ENCODE assay signal across 11 cellular contexts in the genomic region with DNA sequence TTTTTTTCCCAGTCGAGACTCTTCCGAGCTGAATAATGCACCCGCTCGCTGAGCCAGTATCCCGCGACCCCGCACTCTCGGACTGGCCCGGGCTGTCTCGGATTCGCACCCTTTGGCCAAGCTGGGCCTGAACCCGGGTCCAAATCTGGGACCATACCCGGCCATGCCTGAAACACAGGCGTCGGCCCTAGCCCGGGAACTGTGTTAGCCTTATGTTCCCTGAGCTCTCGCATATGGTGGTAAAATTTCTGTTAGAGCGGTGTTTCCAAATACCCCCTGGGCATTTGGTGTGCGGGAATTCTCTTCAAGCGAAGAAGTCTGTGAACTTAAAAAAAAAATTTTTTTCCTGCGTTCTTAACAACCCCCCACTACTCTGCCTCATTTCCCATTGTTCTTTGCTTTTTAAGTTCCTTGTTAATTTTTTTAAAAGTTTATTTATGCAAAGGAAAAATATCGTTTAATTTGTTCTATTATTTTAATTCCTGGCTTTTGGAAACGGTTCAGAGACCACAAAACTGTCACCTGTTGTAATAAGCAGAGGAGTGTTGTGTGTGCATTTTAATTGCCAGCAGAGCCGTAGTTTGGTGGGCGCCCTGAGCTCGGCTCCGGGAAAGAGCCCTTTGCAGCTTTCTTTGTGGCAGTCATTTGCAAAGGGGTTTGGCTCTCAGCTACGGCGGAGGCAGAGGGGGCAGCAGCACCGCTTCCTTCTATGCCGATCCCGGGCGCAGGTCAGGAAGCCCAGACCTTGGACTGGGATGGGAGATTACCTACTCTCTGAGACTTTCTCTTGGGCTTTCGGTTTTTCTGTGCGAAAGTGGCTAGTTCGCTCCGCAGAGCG. TPM values are rescaled to one million over a fixed set of nuclear protein-coding genes. Genes with fewer than 3 reads are reported as not detected.
DNase-seq lines count a peak whose midpoint lies in the region; ATAC-seq, FAIRE-seq and TF ChIP-seq lines count a peak whose summit lies in the region.
"Had no signal": no experiment of that assay in that cellular context is flagged by ENCODE, and none has a peak within 500 bp of the region (broad histone marks: within the 10 kb centered on the region; RNA-seq: fewer than 3 reads in every experiment).

No MANE protein-coding gene starts in this region.

- H3K9me3 ChIP-seq in HEK293 (ENCODE audit: control insufficient read depth, insufficient read depth, low read depth, low read length) (no peaks in the 10 kb centered on the region), T-helper 17 cell (ENCODE audit: control insufficient read depth, low read length, poor library complexity, severe bottlenecking) (no peaks in the 10 kb centered on the region), endothelial cell of umbilical vein (replicated peaks; ENCODE audit: control insufficient read depth, insufficient read depth, low read length) (no peaks in the 10 kb centered on the region), GM23248 (ENCODE audit: low read depth) (no peaks in the 10 kb centered on the region), OCI-LY7 (ENCODE audit: low read length) (no peaks in the 10 kb centered on the region)

- H3F3A ChIP-seq in GM23248 (ENCODE audit: insufficient read depth) = no peaks in the 10 kb centered on the region

- H3K79me2 ChIP-seq in endothelial cell of umbilical vein (ENCODE audit: control insufficient read depth, insufficient read depth, low read length) = no peaks in the 10 kb centered on the region
- H3K79me2 ChIP-seq in GM23248 (ENCODE audit: insufficient read depth) = no peaks in the 10 kb centered on the region
- no peaks in the 10 kb centered on the region for H3K79me2 ChIP-seq in OCI-LY7 (ENCODE audit: insufficient read depth, low read depth, low read length)

- H3K4me3 ChIP-seq in HEK293 (ENCODE audit: low read depth, low read length) (peak overlapping the region; percentile 27), endothelial cell of umbilical vein (replicated peaks in 1 of 3; ENCODE audit: insufficient read depth in 1 of 3, low read depth in 1 of 3, low read length in 3 of 3) (no peak overlapping the region), GM23248 (no peak overlapping the region), OCI-LY7 (ENCODE audit: low read depth, low read length, poor library complexity, severe bottlenecking) (no peak overlapping the region)
- H3K4me3 ChIP-seq: SJSA1 had no signal

- ATAC-seq in T-helper 17 cell (no peak), HG03139 (IDR thresholded peaks at IDR 0.05; ENCODE audit: unreplicated experiment) (no peak)

- no peaks in the 10 kb centered on the region for H4K20me1 ChIP-seq in endothelial cell of umbilical vein (replicated peaks; ENCODE audit: control insufficient read depth, extremely low read depth, insufficient read depth, low read length)
- H4K20me1 ChIP-seq in GM23248 (ENCODE audit: insufficient read depth) = no peaks in the 10 kb centered on the region
- H4K20me1 ChIP-seq in OCI-LY7 (ENCODE audit: insufficient read depth, low read length) = no peaks in the 10 kb centered on the region; the same call in 1 of the 2 replicates

- H3K36me3 Mint-ChIP-seq in T-helper 17 cell (ENCODE audit: low read depth) = peaks cover 5% of the 10 kb centered on the region

- DNase-seq in T-helper 17 cell = no peak
- DNase-seq in endothelial cell of umbilical vein (ENCODE audit: low read depth, low spot score) = no peak
- DNase-seq in retina = peak; percentile 88
- no peak for DNase-seq in GM23248
- no peak for DNase-seq in OCI-LY7 (ENCODE audit: low spot score)
- no peak for DNase-seq in NCI-H187 (lab: John Stamatoyannopoulos, UW)
- DNase-seq: effector CD4-positive, alpha-beta T cell had no signal

- FAIRE-seq in endothelial cell of umbilical vein (lab: Jason Lieb, UNC) = no peak

- H3K36me3 ChIP-seq in HEK293 (ENCODE audit: control insufficient read depth in 2 of 2, insufficient read depth in 1 of 2, low read length in 2 of 2) (peaks cover 0 to 6% of the 10 kb centered on the region in 2 experiments; a peak in 1 of 3 replicates), endothelial cell of umbilical vein (ENCODE audit: control insufficient read depth in 2 of 2, extremely low read depth in 1 of 2, insufficient read depth in 2 of 2, low read length in 2 of 2) (no peaks in the 10 kb centered on the region), GM23248 (ENCODE audit: low read depth) (no peaks in the 10 kb centered on the region), OCI-LY7 (ENCODE audit: insufficient read depth, low read length) (no peaks in the 10 kb centered on the region)
- H3K36me3 ChIP-seq: SJSA1 had no signal

- H3K27me3 Mint-ChIP-seq in T-helper 17 cell = peaks cover 14% of the 10 kb centered on the region

- H3K27ac ChIP-seq in HEK293 (ENCODE audit: extremely low read depth, low read depth, low read length) = no peak overlapping the region
- no peak overlapping the region for H3K27ac ChIP-seq in endothelial cell of umbilical vein (ENCODE audit: insufficient read depth, low read depth, low read length)
- no peak overlapping the region for H3K27ac ChIP-seq in GM23248
- H3K27ac ChIP-seq in OCI-LY7 (ENCODE audit: low read depth, low read length, poor library complexity, severe bottlenecking) = no peak overlapping the region
- H3K27ac ChIP-seq: HL-60, SJSA1 had no signal

- TF ChIP-seq POLR2A in endothelial cell of umbilical vein (IDR thresholded peaks at IDR 0.05; ENCODE audit: low read depth, low read length) = no peak

- H3K4me3 Mint-ChIP-seq in T-helper 17 cell = peak overlapping the region; percentile 78

- intact Hi-C loops in endothelial cell of umbilical vein (cut with micrococcal nuclease) = loop anchor here (1.0 kb wide), 1 partner anchor 9 kb away; no protein-coding TSS in a partner anchor
- intact Hi-C loops in OCI-LY7 (cut with micrococcal nuclease; ENCODE audit: unreplicated experiment) = no loop called here

- no peaks in the 10 kb centered on the region for H3K9me1 ChIP-seq in endothelial cell of umbilical vein (replicated peaks; ENCODE audit: control insufficient read depth, extremely low read depth, insufficient read depth, low read length)

- dilution Hi-C loops in endothelial cell of umbilical vein (cut with MboI; ENCODE audit: extremely low pct_ligation_motif_present, low sequenced_read_pairs) = no loop called here

- H3K9me2 ChIP-seq in GM23248 (ENCODE audit: insufficient read depth) (no peaks in the 10 kb centered on the region), OCI-LY7 (ENCODE audit: insufficient read depth, low read length) (no peaks in the 10 kb centered on the region)

- H3K4me2 ChIP-seq in endothelial cell of umbilical vein (ENCODE audit: insufficient read depth, low read length) (no peak overlapping the region), GM23248 (ENCODE audit: unreplicated experiment) (no peak overlapping the region), OCI-LY7 (ENCODE audit: low read length) (no peak overlapping the region)

- H3K4me1 Mint-ChIP-seq in T-helper 17 cell = peaks cover 17% of the 10 kb centered on the region

- no TSS peak for BruUV-seq in endothelial cell of umbilical vein (replicated peaks; lab: Mats Ljungman, UMichigan)
- no TSS peak for BruUV-seq in OCI-LY7 (replicated peaks; lab: Mats Ljungman, UMichigan)

- H3K27ac Mint-ChIP-seq in T-helper 17 cell = no peak overlapping the region

- H3K27me3 ChIP-seq in endothelial cell of umbilical vein (ENCODE audit: control insufficient read depth in 2 of 2, insufficient read depth in 2 of 2, low read length in 2 of 2) = peaks cover 68 to 79% of the 10 kb centered on the region in 2 experiments
- H3K27me3 ChIP-seq in GM23248 (replicated peaks; ENCODE audit: insufficient read depth) = peaks cover 98% of the 10 kb centered on the region

- TF ChIP-seq CTCF in HEK293 (tag by site-specific recombination; IDR thresholded peaks at IDR 0.05) = no peak
- TF ChIP-seq CTCF in endothelial cell of umbilical vein (IDR thresholded peaks at IDR 0.05; ENCODE audit: extremely low read depth in 1 of 2, insufficient read depth in 1 of 2, low read depth in 1 of 2, low read length in 2 of 2) = no peak
- no peak for TF ChIP-seq CTCF in OCI-LY7 (conservative IDR thresholded peaks at IDR 0.05; ENCODE audit: low read length)

- POLR2A ChIA-PET in HEK293 (lab: Yijun Ruan, JAX) (no interaction called here), endothelial cell of umbilical vein (lab: Charles Lee) (no interaction called here), OCI-LY7 (lab: Charles Lee) (interaction anchor here (0.5 kb wide), 1 partner anchor 294 kb away, joined by 3 read pairs; no protein-coding TSS in a partner anchor)

- no peaks in the 10 kb centered on the region for H3K4me1 ChIP-seq in HEK293 (ENCODE audit: control insufficient read depth, insufficient read depth, low read length)
- H3K4me1 ChIP-seq in endothelial cell of umbilical vein (ENCODE audit: control insufficient read depth, extremely low read depth, insufficient read depth, low read length) = peaks cover 12% of the 10 kb centered on the region
- 0 out of 2 replicates have a peak, but pooled peaks cover 10% of the 10 kb centered on the region for H3K4me1 ChIP-seq in GM23248 (ENCODE audit: insufficient read depth)
- no peaks in the 10 kb centered on the region for H3K4me1 ChIP-seq in OCI-LY7 (ENCODE audit: insufficient read depth, low read length, poor library complexity, severe bottlenecking)

- WGBS in GM23248 (ENCODE audit: low coverage in 1 of 2, low lambda C conversion rate in 2 of 2, missing lambda C conversion rate in 2 of 2), 2 experiments = 16 to 18% methylated on average over 37 to 38 of the region's 38 CpGs

- CTCF ChIA-PET in HEK293 (lab: Yijun Ruan, JAX) = interaction anchor here (0.9 to 1.2 kb wide), 2 partner anchors 30 to 186 kb away, joined by 3 read pairs; no protein-coding TSS in a partner anchor
- CTCF ChIA-PET in endothelial cell of umbilical vein (lab: Charles Lee) = interaction anchor here (0.6 kb wide), 1 partner anchor 30 kb away, joined by 3 read pairs; no protein-coding TSS in a partner anchor
- CTCF ChIA-PET in OCI-LY7 (lab: Charles Lee; ENCODE audit: unreplicated experiment) = no interaction called here

- H3K9ac ChIP-seq in endothelial cell of umbilical vein (replicated peaks; ENCODE audit: extremely low read depth, insufficient read depth, low read length) (no peak overlapping the region), GM23248 (no peak overlapping the region)

- H2AFZ ChIP-seq in endothelial cell of umbilical vein (ENCODE audit: low read depth, low read length) = no peak overlapping the region
- H2AFZ ChIP-seq in GM23248 = no peak overlapping the region
- H2AFZ ChIP-seq in OCI-LY7 (ENCODE audit: low read length) = no peak overlapping the region

- in situ Hi-C loops in GM23248 (cut with MboI) = no loop called here

RNA-seq across cellular contexts. Expression of gene RNF220, which starts 3.3 kb away (rescaled TPM):
- 10 to 100 TPM; 84.8 to 95.2 TPM for total RNA-seq in T-helper 17 cell
- total RNA-seq in endothelial cell of umbilical vein = 62.7 and 72.6 TPM in 2 replicates
- polyA plus RNA-seq in endothelial cell of umbilical vein = 64.1 and 66.6 TPM in 2 replicates
- 66.6 and 67.8 TPM in 2 replicates for polyA plus RNA-seq in endothelial cell of umbilical vein (2011; cell fraction: cytosol; rRNA removed)
- polyA plus RNA-seq in endothelial cell of umbilical vein (2011; cell fraction: nucleus; rRNA removed) = 78.6 and 81.5 TPM in 2 replicates
- 50.6 and 52.6 TPM in 2 replicates for polyA plus RNA-seq in endothelial cell of umbilical vein (2012)
- polyA minus RNA-seq in endothelial cell of umbilical vein = 39.6 and 40.4 TPM in 2 replicates
- 28.3 TPM for polyA minus RNA-seq in endothelial cell of umbilical vein (2011; cell fraction: cytosol; rRNA and poly(A)+ RNA removed)
- polyA minus RNA-seq in endothelial cell of umbilical vein (2011; cell fraction: nucleus; rRNA and poly(A)+ RNA removed) = 16.6 and 17.3 TPM in 2 replicates
- total RNA-seq in GM23248 (2014; rRNA removed; shearing (Covaris generic)) = 90.8 and 123 TPM in 2 replicates
- 47.2 and 47.4 TPM in 2 replicates for polyA plus RNA-seq in GM23248 (2016; fragmentation: Nextera tagmentation; extraction: Ambion mirVana)
- 85.5 and 107 TPM in 2 replicates for total RNA-seq in OCI-LY7 (2014; rRNA removed; shearing (Covaris generic))
- 82.3 and 84.7 TPM in 2 replicates for total RNA-seq in OCI-LY7 (2022)

RNA-seq across cellular contexts. Expression of gene ERI3, which starts 53.3 kb away (rescaled TPM):
- total RNA-seq in T-helper 17 cell (10 to 100 TPM; 22.6 to 25.7 TPM), endothelial cell of umbilical vein (45.3 and 53.5 TPM in 2 replicates), OCI-LY7 (2022) (46.5 and 49.5 TPM in 2 replicates)
- polyA plus RNA-seq in endothelial cell of umbilical vein (94.0 and 119 TPM in 2 replicates), GM23248 (2016; fragmentation: Nextera tagmentation; extraction: Ambion mirVana) (77.5 and 83.4 TPM in 2 replicates)
- polyA plus RNA-seq in endothelial cell of umbilical vein (2011; cell fraction: cytosol; rRNA removed) = 70.3 and 73.5 TPM in 2 replicates
- 37.7 and 47.2 TPM in 2 replicates for polyA plus RNA-seq in endothelial cell of umbilical vein (2011; cell fraction: nucleus; rRNA removed)
- 39.2 and 41.1 TPM in 2 replicates for polyA plus RNA-seq in endothelial cell of umbilical vein (2012)
- polyA minus RNA-seq in endothelial cell of umbilical vein = 43.9 and 52.2 TPM in 2 replicates
- polyA minus RNA-seq in endothelial cell of umbilical vein (2011; cell fraction: cytosol; rRNA and poly(A)+ RNA removed) = 65.5 TPM
- 18.6 and 27.3 TPM in 2 replicates for polyA minus RNA-seq in endothelial cell of umbilical vein (2011; cell fraction: nucleus; rRNA and poly(A)+ RNA removed)
- total RNA-seq in GM23248 (2014; rRNA removed; shearing (Covaris generic)) = 45.5 and 51.2 TPM in 2 replicates
- total RNA-seq in OCI-LY7 (2014; rRNA removed; shearing (Covaris generic)) = 47.4 and 53.3 TPM in 2 replicates
